ENCODE assay signal across 10 cellular contexts in the genomic region with DNA sequence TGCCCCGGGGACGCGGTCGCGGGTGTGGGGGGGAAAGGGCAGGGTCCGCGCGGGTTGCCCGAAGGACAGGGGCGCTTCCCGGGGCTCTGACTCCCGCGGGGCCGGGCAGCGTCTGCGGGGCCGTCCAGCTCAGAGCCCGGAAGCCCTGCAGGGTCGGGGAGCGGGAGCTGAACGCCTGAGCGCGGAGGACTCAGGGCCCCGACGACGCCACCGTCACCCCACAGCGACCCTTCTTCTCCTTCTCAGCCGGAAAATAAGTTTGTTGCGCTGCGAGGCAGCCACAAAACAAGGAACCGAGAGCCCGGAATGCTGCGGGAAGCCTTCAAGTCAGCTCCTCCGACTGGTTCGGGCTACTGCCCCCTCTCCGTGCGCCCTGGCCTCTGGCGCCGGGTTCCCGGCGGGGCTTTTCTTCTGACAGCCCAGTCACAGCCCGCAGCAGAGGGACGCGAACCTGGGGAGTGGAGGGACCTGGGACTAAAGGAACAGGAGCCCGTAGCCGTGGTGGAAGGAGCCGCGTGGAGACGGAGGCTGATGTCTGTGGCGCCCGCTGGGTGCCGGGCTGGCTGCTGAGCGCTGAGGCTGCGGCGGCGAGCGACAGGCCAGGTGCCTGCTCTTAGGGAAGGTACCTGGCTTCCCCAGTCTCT. TPM values are rescaled to one million over a fixed set of nuclear protein-coding genes. Genes with fewer than 3 reads are reported as not detected.
DNase-seq lines count a peak whose midpoint lies in the region; ATAC-seq and TF ChIP-seq lines count a peak whose summit lies in the region.
"Had no signal": no experiment of that assay in that cellular context is flagged by ENCODE, and none has a peak within 500 bp of the region (broad histone marks: within the 10 kb centered on the region; RNA-seq: fewer than 3 reads in every experiment).

No MANE protein-coding gene starts in this region.

- no peak for ATAC-seq in GM21528 (IDR thresholded peaks at IDR 0.05; ENCODE audit: low FRiP score, unreplicated experiment)

- TF ChIP-seq EP300 in SK-N-SH (IDR thresholded peaks at IDR 0.05; ENCODE audit: borderline replicate concordance in 1 of 2, low read depth in 1 of 2, low read length in 1 of 2) = no peak

- CTCF ChIA-PET in SK-N-SH (lab: Yijun Ruan, JAX) = interaction anchor here (0.7 to 1.9 kb wide), 4 partner anchors 8 to 1017 kb away, joined by 3 to 4 read pairs (median 4); no protein-coding TSS in a partner anchor

- H3F3A ChIP-seq in SK-N-SH (replicated peaks; ENCODE audit: insufficient read depth) = no peaks in the 10 kb centered on the region

- DNase-seq in NCI-H2171 treated with DMSO at 0.1 percent for 48 hours (lab: John Stamatoyannopoulos, UW) (peak; percentile 1), NCI-H2171 (lab: John Stamatoyannopoulos, UW) (no peak), SK-N-SH (peak; percentile 65), kidney epithelial cell (ENCODE audit: low read depth) (no peak), spleen (no peak), NCI-H2029 (lab: John Stamatoyannopoulos, UW) (no peak), NOMO-1 treated with dmso at 0.1 percent for 144 hours (lab: John Stamatoyannopoulos, UW; ENCODE audit: unreplicated experiment) (no peak)

- H3K4me1 ChIP-seq in SK-N-SH (ENCODE audit: control insufficient read depth in 1 of 2, insufficient read depth in 2 of 2, low read depth in 1 of 2, low read length in 1 of 2) (peaks cover 0 to 7% of the 10 kb centered on the region in 2 experiments; a peak in 2 of 4 replicates), spleen (peaks cover 0 to 24% (median 10%) of the 10 kb centered on the region in 6 donors)

- H3K9me3 ChIP-seq in SK-N-SH (no peaks in the 10 kb centered on the region), spleen (no peaks in the 10 kb centered on the region)

- H3K27ac ChIP-seq in SK-N-SH (ENCODE audit: low read depth in 2 of 2, low read length in 1 of 2) (peak overlapping the region in 1 of 2 experiments; percentile 62; a peak in 1 of 4 replicates), spleen (no peak overlapping the region)

- H3K4me3 ChIP-seq in SK-N-SH (ENCODE audit: low read depth in 2 of 2, low read length in 1 of 2) (peak overlapping the region in 1 of 2 experiments; percentile 53; a peak in 2 of 4 replicates), kidney epithelial cell (ENCODE audit: low read depth, low read length) (peak overlapping the region; percentile 46), spleen (peak overlapping the region; percentile 12 to 64 (median 36))

- 4% methylated on average over 24 of the region's 58 CpGs for WGBS in SK-N-SH (ENCODE audit: low lambda C conversion rate)
- 2 to 15% (median 3%) methylated on average over 26 to 58 of the region's 58 CpGs for WGBS in spleen, 5 donors

- no peak overlapping the region for H3K9ac ChIP-seq in SK-N-SH

- intact Hi-C loops in spleen (cut with DNase I; ENCODE audit: low total_unique reads) = no loop called here

- POLR2A ChIA-PET in SK-N-SH (lab: Yijun Ruan, JAX) = no interaction called here

- TF ChIP-seq CTCF in SK-N-SH (IDR thresholded peaks at IDR 0.05) = no peak
- no peak for TF ChIP-seq CTCF in kidney epithelial cell (IDR thresholded peaks at IDR 0.05; ENCODE audit: insufficient read depth, low read length, poor library complexity, severe bottlenecking)
- TF ChIP-seq CTCF in spleen (IDR thresholded peaks at IDR 0.05 in 8 of 11, conservative IDR thresholded peaks at IDR 0.05 in 3 of 11) = no peak

- H2AFZ ChIP-seq in SK-N-SH (ENCODE audit: low read depth) = no peak overlapping the region

- no peaks in the 10 kb centered on the region for H4K20me1 ChIP-seq in SK-N-SH (ENCODE audit: insufficient read depth)

- no peak for TF ChIP-seq RAD21 in SK-N-SH (IDR thresholded peaks at IDR 0.05; ENCODE audit: low read length)

- H3K27me3 ChIP-seq in SK-N-SH (ENCODE audit: insufficient read depth) (no peaks in the 10 kb centered on the region), kidney epithelial cell (ENCODE audit: control insufficient read depth, insufficient read depth, low read length) (peaks cover 43% of the 10 kb centered on the region), spleen (replicated peaks in 1 of 7) (peaks cover 0 to 71% (median 29%) of the 10 kb centered on the region in 7 donors)

- no peaks in the 10 kb centered on the region for H3K79me2 ChIP-seq in SK-N-SH (ENCODE audit: insufficient read depth)

- H3K36me3 ChIP-seq in SK-N-SH (replicated peaks in 1 of 2; ENCODE audit: control insufficient read depth in 1 of 2, insufficient read depth in 2 of 2, low read length in 1 of 2) (no peaks in the 10 kb centered on the region), kidney epithelial cell (ENCODE audit: control insufficient read depth, insufficient read depth, low read length) (no peaks in the 10 kb centered on the region), spleen (no peaks in the 10 kb centered on the region)

- H3K9me2 ChIP-seq in SK-N-SH = no peaks in the 10 kb centered on the region

- TF ChIP-seq POLR2A in spleen (IDR thresholded peaks at IDR 0.05) = no peak

- H3K4me2 ChIP-seq in SK-N-SH = no peak overlapping the region

TF ChIP-seq in SK-N-SH, 30 proteins besides CTCF, POLR2A, EP300 and RAD21 (continues in another document):
- TF ChIP-seq MEF2A (IDR thresholded peaks at IDR 0.05; ENCODE audit: borderline replicate concordance, low read depth) (no peak), GABPA (IDR thresholded peaks at IDR 0.05; ENCODE audit: low read depth) (no peak), EZH2phosphoT487 (IDR thresholded peaks at IDR 0.05; ENCODE audit: borderline replicate concordance, low read depth) (no peak), NFIC (IDR thresholded peaks at IDR 0.05; ENCODE audit: borderline replicate concordance) (no peak), RCOR1 (IDR thresholded peaks at IDR 0.05; ENCODE audit: low read length) (no peak), POLR2AphosphoS5 (IDR thresholded peaks at IDR 0.05; ENCODE audit: low read depth, low read length) (no peak), JUND (IDR thresholded peaks at IDR 0.05) (no peak), FOXM1 (IDR thresholded peaks at IDR 0.05; ENCODE audit: low read depth) (no peak), NRF1 (IDR thresholded peaks at IDR 0.05; ENCODE audit: low read depth, low read length) (no peak), SMC3 (IDR thresholded peaks at IDR 0.05; ENCODE audit: low read depth, low read length) (no peak), IRF3 (IDR thresholded peaks at IDR 0.05; ENCODE audit: low read depth, low read length) (no peak), TCF12 (IDR thresholded peaks at IDR 0.05) (no peak)
- TF ChIP-seq, protein P1, sequence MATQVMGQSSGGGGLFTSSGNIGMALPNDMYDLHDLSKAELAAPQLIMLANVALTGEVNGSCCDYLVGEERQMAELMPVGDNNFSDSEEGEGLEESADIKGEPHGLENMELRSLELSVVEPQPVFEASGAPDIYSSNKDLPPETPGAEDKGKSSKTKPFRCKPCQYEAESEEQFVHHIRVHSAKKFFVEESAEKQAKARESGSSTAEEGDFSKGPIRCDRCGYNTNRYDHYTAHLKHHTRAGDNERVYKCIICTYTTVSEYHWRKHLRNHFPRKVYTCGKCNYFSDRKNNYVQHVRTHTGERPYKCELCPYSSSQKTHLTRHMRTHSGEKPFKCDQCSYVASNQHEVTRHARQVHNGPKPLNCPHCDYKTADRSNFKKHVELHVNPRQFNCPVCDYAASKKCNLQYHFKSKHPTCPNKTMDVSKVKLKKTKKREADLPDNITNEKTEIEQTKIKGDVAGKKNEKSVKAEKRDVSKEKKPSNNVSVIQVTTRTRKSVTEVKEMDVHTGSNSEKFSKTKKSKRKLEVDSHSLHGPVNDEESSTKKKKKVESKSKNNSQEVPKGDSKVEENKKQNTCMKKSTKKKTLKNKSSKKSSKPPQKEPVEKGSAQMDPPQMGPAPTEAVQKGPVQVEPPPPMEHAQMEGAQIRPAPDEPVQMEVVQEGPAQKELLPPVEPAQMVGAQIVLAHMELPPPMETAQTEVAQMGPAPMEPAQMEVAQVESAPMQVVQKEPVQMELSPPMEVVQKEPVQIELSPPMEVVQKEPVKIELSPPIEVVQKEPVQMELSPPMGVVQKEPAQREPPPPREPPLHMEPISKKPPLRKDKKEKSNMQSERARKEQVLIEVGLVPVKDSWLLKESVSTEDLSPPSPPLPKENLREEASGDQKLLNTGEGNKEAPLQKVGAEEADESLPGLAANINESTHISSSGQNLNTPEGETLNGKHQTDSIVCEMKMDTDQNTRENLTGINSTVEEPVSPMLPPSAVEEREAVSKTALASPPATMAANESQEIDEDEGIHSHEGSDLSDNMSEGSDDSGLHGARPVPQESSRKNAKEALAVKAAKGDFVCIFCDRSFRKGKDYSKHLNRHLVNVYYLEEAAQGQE (IDR thresholded peaks at IDR 0.05; ENCODE audit: low read depth, low read length) = no peak
- TF ChIP-seq, protein P2, sequence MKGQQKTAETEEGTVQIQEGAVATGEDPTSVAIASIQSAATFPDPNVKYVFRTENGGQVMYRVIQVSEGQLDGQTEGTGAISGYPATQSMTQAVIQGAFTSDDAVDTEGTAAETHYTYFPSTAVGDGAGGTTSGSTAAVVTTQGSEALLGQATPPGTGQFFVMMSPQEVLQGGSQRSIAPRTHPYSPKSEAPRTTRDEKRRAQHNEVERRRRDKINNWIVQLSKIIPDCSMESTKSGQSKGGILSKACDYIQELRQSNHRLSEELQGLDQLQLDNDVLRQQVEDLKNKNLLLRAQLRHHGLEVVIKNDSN (IDR thresholded peaks at IDR 0.05; ENCODE audit: borderline replicate concordance, low read depth) = no peak
- TF ChIP-seq, protein P3, sequence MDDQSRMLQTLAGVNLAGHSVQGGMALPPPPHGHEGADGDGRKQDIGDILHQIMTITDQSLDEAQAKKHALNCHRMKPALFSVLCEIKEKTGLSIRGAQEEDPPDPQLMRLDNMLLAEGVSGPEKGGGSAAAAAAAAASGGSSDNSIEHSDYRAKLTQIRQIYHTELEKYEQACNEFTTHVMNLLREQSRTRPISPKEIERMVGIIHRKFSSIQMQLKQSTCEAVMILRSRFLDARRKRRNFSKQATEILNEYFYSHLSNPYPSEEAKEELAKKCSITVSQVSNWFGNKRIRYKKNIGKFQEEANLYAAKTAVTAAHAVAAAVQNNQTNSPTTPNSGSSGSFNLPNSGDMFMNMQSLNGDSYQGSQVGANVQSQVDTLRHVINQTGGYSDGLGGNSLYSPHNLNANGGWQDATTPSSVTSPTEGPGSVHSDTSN (IDR thresholded peaks at IDR 0.05) = no peak

RNA-seq across cellular contexts. Expression of gene CNTN4, which starts 0.5 kb away (rescaled TPM):
- polyA plus RNA-seq in SK-N-SH (2012; rRNA removed) (0.12 and 0.21 TPM in 2 replicates), spleen (under 1 TPM; 0.20 to 0.61 (median 0.56) TPM)
- polyA plus RNA-seq in SK-N-SH (2012; cell fraction: cytosol; rRNA removed) = 0.21 and 0.26 TPM in 2 replicates
- polyA plus RNA-seq in SK-N-SH (2012; cell fraction: nucleus; rRNA removed) = 0.02 and 0.77 TPM in 2 replicates
- total RNA-seq in kidney epithelial cell (16.5 and 17.3 TPM in 2 replicates), spleen (1 to 10 TPM; 1.0 to 4.3 (median 1.7) TPM)
- total RNA-seq: lung microvascular endothelial cell, M059J had no signal

Comparison
In these comparisons a context has a peak if more than half of its experiments do, and no peak if none do; other contexts are left out.
1. DNase-seq: peak in NCI-H2171 treated with DMSO at 0.1 percent for 48 hours (single experiment) and SK-N-SH (single experiment); none in NCI-H2171 (single experiment), kidney epithelial cell (single experiment), spleen (single experiment), NCI-H2029 (single experiment) and NOMO-1 treated with dmso at 0.1 percent for 144 hours (single experiment).